ENCODE assay signal across 1 cellular context in genomic region chr3:42961633-42962032, GRCh38.
TF ChIP-seq lines count a peak whose summit lies in the region.

No MANE protein-coding gene starts in this region.

TF ChIP-seq in Ishikawa, 13 proteins besides CTCF, POLR2A, EP300 and RAD21 (continued from another document):
- TF ChIP-seq, protein P1, sequence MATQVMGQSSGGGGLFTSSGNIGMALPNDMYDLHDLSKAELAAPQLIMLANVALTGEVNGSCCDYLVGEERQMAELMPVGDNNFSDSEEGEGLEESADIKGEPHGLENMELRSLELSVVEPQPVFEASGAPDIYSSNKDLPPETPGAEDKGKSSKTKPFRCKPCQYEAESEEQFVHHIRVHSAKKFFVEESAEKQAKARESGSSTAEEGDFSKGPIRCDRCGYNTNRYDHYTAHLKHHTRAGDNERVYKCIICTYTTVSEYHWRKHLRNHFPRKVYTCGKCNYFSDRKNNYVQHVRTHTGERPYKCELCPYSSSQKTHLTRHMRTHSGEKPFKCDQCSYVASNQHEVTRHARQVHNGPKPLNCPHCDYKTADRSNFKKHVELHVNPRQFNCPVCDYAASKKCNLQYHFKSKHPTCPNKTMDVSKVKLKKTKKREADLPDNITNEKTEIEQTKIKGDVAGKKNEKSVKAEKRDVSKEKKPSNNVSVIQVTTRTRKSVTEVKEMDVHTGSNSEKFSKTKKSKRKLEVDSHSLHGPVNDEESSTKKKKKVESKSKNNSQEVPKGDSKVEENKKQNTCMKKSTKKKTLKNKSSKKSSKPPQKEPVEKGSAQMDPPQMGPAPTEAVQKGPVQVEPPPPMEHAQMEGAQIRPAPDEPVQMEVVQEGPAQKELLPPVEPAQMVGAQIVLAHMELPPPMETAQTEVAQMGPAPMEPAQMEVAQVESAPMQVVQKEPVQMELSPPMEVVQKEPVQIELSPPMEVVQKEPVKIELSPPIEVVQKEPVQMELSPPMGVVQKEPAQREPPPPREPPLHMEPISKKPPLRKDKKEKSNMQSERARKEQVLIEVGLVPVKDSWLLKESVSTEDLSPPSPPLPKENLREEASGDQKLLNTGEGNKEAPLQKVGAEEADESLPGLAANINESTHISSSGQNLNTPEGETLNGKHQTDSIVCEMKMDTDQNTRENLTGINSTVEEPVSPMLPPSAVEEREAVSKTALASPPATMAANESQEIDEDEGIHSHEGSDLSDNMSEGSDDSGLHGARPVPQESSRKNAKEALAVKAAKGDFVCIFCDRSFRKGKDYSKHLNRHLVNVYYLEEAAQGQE (IDR thresholded peaks at IDR 0.05; ENCODE audit: low read depth) = no peak; the same call in 1 of the 2 replicates
